Comparison of ENCODE assay signal across 1 cellular context in genomic region chr11:70481625-70482528, GRCh38.
TF ChIP-seq lines count a peak whose summit lies in the region.

No MANE protein-coding gene starts in this region.

TF ChIP-seq in H1, 55 proteins besides CTCF, POLR2A, EP300 and RAD21 (continued from another document):
- TF ChIP-seq NANOG (IDR thresholded peaks at IDR 0.05; ENCODE audit: insufficient read depth, low read depth, low read length, poor library complexity, severe bottlenecking) = no peak
- TF ChIP-seq CBX5 (IDR thresholded peaks at IDR 0.05; ENCODE audit: low read depth, low read length) = no peak
- no peak for TF ChIP-seq NRF1 (IDR thresholded peaks at IDR 0.05; ENCODE audit: low read depth, low read length)
- TF ChIP-seq BRCA1 (IDR thresholded peaks at IDR 0.05; ENCODE audit: low read depth, low read length) = no peak
